In the genomic region with DNA sequence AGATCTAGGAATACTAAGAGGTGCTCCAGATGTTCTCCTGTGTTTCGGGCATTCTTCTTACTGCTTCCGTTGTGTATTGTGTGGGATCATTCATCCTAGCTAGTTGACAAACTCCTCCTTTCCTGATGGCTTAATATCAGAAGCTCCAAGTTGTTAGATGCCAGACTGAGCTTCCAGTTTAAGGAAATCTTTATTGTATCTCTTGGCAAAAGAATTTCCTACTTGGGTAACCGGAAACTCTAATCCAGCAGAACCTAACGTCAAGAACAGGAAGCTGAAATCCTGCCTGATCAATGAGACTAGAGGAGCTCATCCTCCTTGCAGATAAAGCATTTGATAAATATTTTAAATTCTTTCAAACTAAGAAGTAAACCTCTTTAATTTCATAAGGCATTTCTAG, we compare ENCODE assay signal across 26 cellular contexts.
"Had no signal": no experiment of that assay in that cellular context is flagged by ENCODE, and none has a peak within 500 bp of the region (broad histone marks: within the 10 kb centered on the region; RNA-seq: fewer than 3 reads in every experiment).

No MANE protein-coding gene starts in this region.

- H3K27me3 Mint-ChIP-seq: activated CD4-positive, alpha-beta memory T cell treated with anti-CD3 and anti-CD28 coated beads for 36 hours; activated CD8-positive, alpha-beta memory T cell treated with anti-CD3 and anti-CD28 coated beads, Interleukin-2, amount 10 ng/mL, durations not matched to agents 7 days and 5 days; activated naive CD8-positive, alpha-beta T cell; central memory CD8-positive, alpha-beta T cell had no signal

- H3K4me3 ChIP-seq: coronary artery, esophagus squamous epithelium had no signal

- H3K27ac Mint-ChIP-seq: activated CD4-positive, alpha-beta memory T cell treated with anti-CD3 and anti-CD28 coated beads for 36 hours; activated CD4-positive, alpha-beta T cell treated with anti-CD3 and anti-CD28 coated beads for 36 hours; activated CD4-positive, alpha-beta T cell treated with anti-CD3 and anti-CD28 coated beads, Interleukin-2, amount 10 ng/mL, durations not matched to agents 24 days and 14 days; activated CD8-positive, alpha-beta memory T cell treated with anti-CD3 and anti-CD28 coated beads, Interleukin-2, amount 10 ng/mL, durations not matched to agents 7 days and 5 days; activated CD8-positive, alpha-beta T cell treated with anti-CD3 and anti-CD28 coated beads, Interleukin-2, amount 10 ng/mL, durations not matched to agents 7 days and 5 days; activated naive CD8-positive, alpha-beta T cell; activated T-cell treated with anti-CD3 and anti-CD28 coated beads, Interleukin-2, amount 50 U/mL, for 24 hours; activated T-cell treated with anti-CD3 and anti-CD28 coated beads, Interleukin-2, amount 50 U/mL, for 72 hours; dendritic cell treated with granulocyte-macrophage colony-stimulating factor and Interleukin-4, amounts not matched to agents 40 ng/mL and 50 ng/mL, for 4 days had no signal

- H3K27ac ChIP-seq: brain microvascular endothelial cell, coronary artery, esophagus squamous epithelium had no signal

- H3K4me3 Mint-ChIP-seq: activated CD4-positive, alpha-beta memory T cell treated with anti-CD3 and anti-CD28 coated beads for 36 hours; activated CD4-positive, alpha-beta T cell treated with anti-CD3 and anti-CD28 coated beads for 36 hours; activated CD4-positive, alpha-beta T cell treated with anti-CD3 and anti-CD28 coated beads, Interleukin-2, amount 10 ng/mL, durations not matched to agents 24 days and 14 days; activated CD8-positive, alpha-beta memory T cell treated with anti-CD3 and anti-CD28 coated beads, Interleukin-2, amount 10 ng/mL, durations not matched to agents 7 days and 5 days; activated CD8-positive, alpha-beta T cell treated with anti-CD3 and anti-CD28 coated beads, Interleukin-2, amount 10 ng/mL, durations not matched to agents 7 days and 5 days; activated naive CD8-positive, alpha-beta T cell; activated T-cell treated with anti-CD3 and anti-CD28 coated beads, Interleukin-2, amount 50 U/mL, for 24 hours; activated T-cell treated with anti-CD3 and anti-CD28 coated beads, Interleukin-2, amount 50 U/mL, for 72 hours; central memory CD8-positive, alpha-beta T cell; dendritic cell treated with granulocyte-macrophage colony-stimulating factor and Interleukin-4, amounts not matched to agents 40 ng/mL and 50 ng/mL, for 4 days had no signal

- H3K9me3 Mint-ChIP-seq: activated CD4-positive, alpha-beta memory T cell treated with anti-CD3 and anti-CD28 coated beads for 36 hours; activated CD4-positive, alpha-beta T cell treated with anti-CD3 and anti-CD28 coated beads, Interleukin-2, amount 10 ng/mL, durations not matched to agents 24 days and 14 days; activated T-cell treated with anti-CD3 and anti-CD28 coated beads, Interleukin-2, amount 50 U/mL, for 24 hours; activated T-cell treated with anti-CD3 and anti-CD28 coated beads, Interleukin-2, amount 50 U/mL, for 72 hours; central memory CD8-positive, alpha-beta T cell; dendritic cell treated with granulocyte-macrophage colony-stimulating factor and Interleukin-4, amounts not matched to agents 40 ng/mL and 50 ng/mL, for 4 days had no signal

- ATAC-seq: activated CD4-positive, alpha-beta T cell treated with anti-CD3 and anti-CD28 coated beads for 36 hours; activated CD8-positive, alpha-beta memory T cell treated with anti-CD3 and anti-CD28 coated beads, Interleukin-2, amount 10 ng/mL, durations not matched to agents 7 days and 5 days; activated CD8-positive, alpha-beta T cell treated with anti-CD3 and anti-CD28 coated beads, Interleukin-2, amount 10 ng/mL, durations not matched to agents 7 days and 5 days; activated T-cell treated with anti-CD3 and anti-CD28 coated beads, Interleukin-2, amount 50 U/mL, for 72 hours had no signal

- H3K36me3 Mint-ChIP-seq: activated naive CD8-positive, alpha-beta T cell had no signal

- H3K4me1 Mint-ChIP-seq: activated CD4-positive, alpha-beta T cell treated with anti-CD3 and anti-CD28 coated beads for 36 hours; activated CD8-positive, alpha-beta memory T cell treated with anti-CD3 and anti-CD28 coated beads, Interleukin-2, amount 10 ng/mL, durations not matched to agents 7 days and 5 days; central memory CD8-positive, alpha-beta T cell had no signal

- H3K9me3 ChIP-seq: esophagus squamous epithelium had no signal

- DNase-seq: activated CD4-positive, alpha-beta memory T cell treated with anti-CD3 and anti-CD28 coated beads for 36 hours; activated CD4-positive, alpha-beta T cell treated with anti-CD3 and anti-CD28 coated beads for 36 hours; activated CD4-positive, alpha-beta T cell treated with anti-CD3 and anti-CD28 coated beads, Interleukin-2, amount 10 ng/mL, durations not matched to agents 24 days and 14 days; activated CD4-positive, CD25-positive, alpha-beta regulatory T cell; activated CD4-positive, CD25-positive, alpha-beta regulatory T cell treated with anti-CD3 and anti-CD28 coated beads, Interleukin-2, amount 50 U/mL, for 72 hours; activated CD8-positive, alpha-beta memory T cell treated with anti-CD3 and anti-CD28 coated beads, Interleukin-2, amount 10 ng/mL, durations not matched to agents 7 days and 5 days; activated CD8-positive, alpha-beta memory T cell treated with anti-CD3 and anti-CD28 coated beads, Interleukin-2, amount 50 U/mL, for 4 hours; activated CD8-positive, alpha-beta T cell treated with anti-CD3 and anti-CD28 coated beads, Interleukin-2, amount 10 ng/mL, durations not matched to agents 7 days and 5 days; activated gamma-delta T cell; activated naive CD4-positive, alpha-beta T cell; activated naive CD4-positive, alpha-beta T cell treated with anti-CD3 and anti-CD28 coated beads, Interleukin-2, amount 50 U/mL, for 16 hours; activated T-cell treated with anti-CD3 and anti-CD28 coated beads for 4 hours; activated T-cell treated with anti-CD3 and anti-CD28 coated beads, Interleukin-2, amount 50 U/mL, for 24 hours; activated T-cell treated with anti-CD3 and anti-CD28 coated beads, Interleukin-2, amount 50 U/mL, for 72 hours; amniotic stem cell; anterior cingulate cortex; brain microvascular endothelial cell; effector CD8-positive, alpha-beta T cell; esophagus squamous epithelium; foreskin fibroblast; head of caudate nucleus; T-helper 2 cell had no signal

- H3K36me3 ChIP-seq: brain microvascular endothelial cell had no signal
